ENCODE assay signal across 26 cellular contexts in genomic region chr6:83114164-83114563, GRCh38. TPM values are rescaled to one million over a fixed set of nuclear protein-coding genes. Genes with fewer than 3 reads are reported as not detected.
DNase-seq lines count a peak whose midpoint lies in the region; FAIRE-seq and TF ChIP-seq lines count a peak whose summit lies in the region.
"Had no signal": no experiment of that assay in that cellular context is flagged by ENCODE, and none has a peak within 500 bp of the region (broad histone marks: within the 10 kb centered on the region; RNA-seq: fewer than 3 reads in every experiment).

No MANE protein-coding gene starts in this region.

- peak; percentile 70 for FAIRE-seq in small intestine (lab: Jason Lieb, UNC)
- FAIRE-seq: A204.1, GM19239, keratinocyte had no signal

- intact Hi-C loops in MCF 10A (cut with micrococcal nuclease) (no loop called here), breast epithelium (cut with DNase I; ENCODE audit: low total_unique reads) (no loop called here)

- no peaks in the 10 kb centered on the region for H3K36me3 ChIP-seq in breast epithelium
- peaks cover 0 to 2% of the 10 kb centered on the region in 2 donors for H3K36me3 ChIP-seq in small intestine (ENCODE audit: control insufficient read depth in 2 of 2, insufficient read depth in 2 of 2, low read length in 2 of 2)

- CTCF ChIA-PET in MCF 10A (lab: Yijun Ruan, JAX) = interaction anchor here (9.3 kb wide), 1 partner anchor 48 kb away, joined by 96 read pairs; the partner anchor contains the start of genes DOP1A and UBE3D

- POLR2A ChIA-PET in MCF 10A (lab: Yijun Ruan, JAX) = interaction anchor here (1.3 to 1.4 kb wide), 3 partner anchors 43 to 101 kb away, joined by 4 to 5 read pairs (median 5); partner anchors contain the start of gene DOP1A

- DNase-seq in MCF 10A (ENCODE audit: unreplicated experiment) = peak; percentile 43
- DNase-seq in breast epithelium (ENCODE audit: low spot score in 2 of 2) = no peak
- DNase-seq in RPMI7951 (ENCODE audit: low read depth) = peak; percentile 42
- DNase-seq in fibroblast of pulmonary artery (ENCODE audit: low read depth) = peak; percentile 17
- no peak for DNase-seq in small intestine
- DNase-seq in D341Med (ENCODE audit: low spot score) = no peak
- DNase-seq in NCI-H1048 (lab: John Stamatoyannopoulos, UW) = no peak
- no peak for DNase-seq in ACHN
- DNase-seq: activated CD4-positive, alpha-beta T cell treated with anti-CD3 and anti-CD28 coated beads, Interleukin-2, amount 10 ng/mL, durations not matched to agents 24 days and 14 days; activated gamma-delta T cell treated with Interleukin-2 at 50 U/mL for 16 hours; amygdala; DMS 273 treated with DMSO at 0.1 percent for 48 hours; GF-D8; H7; hypothalamus; NCI-H2081; NCI-H510A; spleen; substantia nigra; T-cell; uterus had no signal

- H3K27me3 ChIP-seq in breast epithelium = no peaks in the 10 kb centered on the region
- H3K27me3 ChIP-seq in small intestine (ENCODE audit: control insufficient read depth in 2 of 2, insufficient read depth in 2 of 2, low read length in 2 of 2) = no peaks in the 10 kb centered on the region
- H3K27me3 ChIP-seq: BLaER1 treated with 17β-estradiol and CSF1 and Interleukin-3, amounts not matched to agents 10 nM and 100 nM; spleen; uterus had no signal

- H3K4me1 Mint-ChIP-seq in MCF 10A (ENCODE audit: insufficient read depth, unreplicated experiment) = peaks cover 6% of the 10 kb centered on the region
- H3K4me1 Mint-ChIP-seq: activated CD4-positive, alpha-beta T cell treated with anti-CD3 and anti-CD28 coated beads, Interleukin-2, amount 10 ng/mL, durations not matched to agents 24 days and 14 days; T-cell had no signal

- TF ChIP-seq POLR2A in breast epithelium (IDR thresholded peaks at IDR 0.05) = no peak

- BruUV-seq in MCF 10A (replicated peaks; lab: Mats Ljungman, UMichigan) = no TSS peak

- in situ Hi-C loops in ACHN (cut with HindIII; ENCODE audit: low pct_ligation_motif_present, low pct_unique_long_range_greater_than_20kb, low sequenced_read_pairs) = no loop called here

- no peak overlapping the region for H3K4me3 Mint-ChIP-seq in MCF 10A (ENCODE audit: unreplicated experiment)
- H3K4me3 Mint-ChIP-seq: activated CD4-positive, alpha-beta T cell treated with anti-CD3 and anti-CD28 coated beads, Interleukin-2, amount 10 ng/mL, durations not matched to agents 24 days and 14 days; nephron; T-cell had no signal

- no peak for TF ChIP-seq CTCF in MCF 10A (IDR thresholded peaks at IDR 0.05; ENCODE audit: unreplicated experiment)
- TF ChIP-seq CTCF in breast epithelium (IDR thresholded peaks at IDR 0.05) = no peak
- TF ChIP-seq CTCF in fibroblast of pulmonary artery (IDR thresholded peaks at IDR 0.05; ENCODE audit: low read length, missing control alignments) = no peak

- peak overlapping the region; percentile 47 for H3K27ac Mint-ChIP-seq in MCF 10A (ENCODE audit: low read depth, unreplicated experiment)
- H3K27ac Mint-ChIP-seq: activated CD4-positive, alpha-beta T cell treated with anti-CD3 and anti-CD28 coated beads, Interleukin-2, amount 10 ng/mL, durations not matched to agents 24 days and 14 days; nephron; T-cell had no signal

- H3K27ac ChIP-seq in breast epithelium (no peak overlapping the region), small intestine (ENCODE audit: low read depth in 1 of 2, low read length in 1 of 2) (no peak overlapping the region)
- H3K27ac ChIP-seq: BLaER1 treated with 17β-estradiol and CSF1 and Interleukin-3, amounts not matched to agents 10 nM and 100 nM; spleen; uterus had no signal

- H3K4me1 ChIP-seq in breast epithelium (no peaks in the 10 kb centered on the region), small intestine (ENCODE audit: control insufficient read depth in 2 of 2, insufficient read depth in 1 of 2, low read depth in 1 of 2, low read length in 1 of 2) (no peaks in the 10 kb centered on the region)
- H3K4me1 ChIP-seq: spleen, uterus had no signal

- no peaks in the 10 kb centered on the region for H3K27me3 Mint-ChIP-seq in MCF 10A (ENCODE audit: insufficient read depth, unreplicated experiment)
- H3K27me3 Mint-ChIP-seq: activated CD4-positive, alpha-beta T cell treated with anti-CD3 and anti-CD28 coated beads, Interleukin-2, amount 10 ng/mL, durations not matched to agents 24 days and 14 days; T-cell had no signal

- WGBS in small intestine, 3 donors = 79 to 93% (median 92%) methylated on average over 1 of the region's 1 CpG

- H3K9me3 ChIP-seq in breast epithelium (no peaks in the 10 kb centered on the region), small intestine (ENCODE audit: control insufficient read depth, low read depth) (no peaks in the 10 kb centered on the region)
- H3K9me3 ChIP-seq: BLaER1 treated with 17β-estradiol and CSF1 and Interleukin-3, amounts not matched to agents 10 nM and 100 nM; spleen; uterus had no signal

- H3K4me3 ChIP-seq in breast epithelium = no peak overlapping the region
- H3K4me3 ChIP-seq in fibroblast of pulmonary artery (replicated peaks; ENCODE audit: low read depth, low read length) = no peak overlapping the region
- H3K4me3 ChIP-seq in small intestine (ENCODE audit: low read depth in 1 of 2, low read length in 2 of 2) = no peak overlapping the region
- H3K4me3 ChIP-seq: BLaER1 treated with 17β-estradiol and CSF1 and Interleukin-3, amounts not matched to agents 10 nM and 100 nM; spleen; uterus had no signal

- H3K9me3 Mint-ChIP-seq in MCF 10A (ENCODE audit: unreplicated experiment) = no peaks in the 10 kb centered on the region
- H3K9me3 Mint-ChIP-seq: activated CD4-positive, alpha-beta T cell treated with anti-CD3 and anti-CD28 coated beads, Interleukin-2, amount 10 ng/mL, durations not matched to agents 24 days and 14 days; nephron; T-cell had no signal

- peaks cover 36% of the 10 kb centered on the region for H3K36me3 Mint-ChIP-seq in MCF 10A (ENCODE audit: insufficient read depth, unreplicated experiment)

RNA-seq across cellular contexts. Expression of gene DOP1A, which starts 46.7 kb away (rescaled TPM):
- 25.8 and 31.3 TPM in 2 replicates for total RNA-seq in MCF 10A (2022)
- 10 to 100 TPM; 27.5 to 93.2 (median 56.4) TPM for total RNA-seq in breast epithelium
- total RNA-seq in RPMI7951 (2014; rRNA removed; shearing (Covaris generic)) = 9.2 and 15.4 TPM in 2 replicates
- polyA plus RNA-seq in small intestine = 10 to 100 TPM in 1 of 3 donors, 1 to 10 TPM in 2; 5.9 to 11.2 (median 7.4) TPM

RNA-seq across cellular contexts. Expression of gene UBE3D, which starts 48.5 kb away (rescaled TPM):
- total RNA-seq in MCF 10A (2022) (3.0 and 5.5 TPM in 2 replicates), breast epithelium (10 to 100 TPM in 2 of 3 donors, 1 to 10 TPM in 1; 8.8 to 14.7 (median 13.5) TPM)
- 5.2 and 5.8 TPM in 2 replicates for total RNA-seq in RPMI7951 (2014; rRNA removed; shearing (Covaris generic))
- polyA plus RNA-seq in small intestine = 1 to 10 TPM in 2 of 3 donors, under 1 TPM in 1; 0.54 to 4.9 (median 3.0) TPM

Comparison
In these comparisons a context has a peak if more than half of its experiments do, and no peak if none do; other contexts are left out.
1. DNase-seq: peak in MCF 10A (single experiment), RPMI7951 (single experiment) and fibroblast of pulmonary artery (single experiment); none in breast epithelium (0 of 2), small intestine (single experiment), D341Med (single experiment), NCI-H1048 (single experiment) and ACHN (single experiment).